22 cellular contexts compared by ENCODE assay signal in the genomic region with DNA sequence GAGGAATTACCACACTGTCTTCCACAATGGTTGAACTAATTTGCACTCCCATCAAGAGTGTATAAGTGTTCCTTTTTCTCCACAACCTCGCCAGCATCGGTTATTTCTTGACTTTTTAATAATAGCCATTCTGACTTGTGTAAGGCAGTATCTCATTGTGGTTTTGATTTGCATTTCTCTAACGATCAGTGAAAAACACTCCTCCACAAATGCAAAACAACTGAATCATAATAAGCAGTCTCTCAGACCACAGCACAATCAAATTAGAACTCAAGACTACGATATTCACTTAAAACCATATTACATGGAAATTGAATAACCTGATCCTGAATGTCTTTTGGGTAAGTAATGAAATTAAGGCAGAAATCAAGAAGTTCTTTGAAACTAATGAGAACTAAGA.
"Had no signal": no experiment of that assay in that cellular context is flagged by ENCODE, and none has a peak within 500 bp of the region (broad histone marks: within the 10 kb centered on the region; RNA-seq: fewer than 3 reads in every experiment).

No MANE protein-coding gene starts in this region.

- DNase-seq: colonic mucosa; cortex of kidney; effector CD8-positive, alpha-beta T cell; effector memory CD8-positive, alpha-beta T cell; endodermal cell; erythroblast; esophagus squamous epithelium; foreskin fibroblast; foreskin melanocyte; gastrocnemius medialis; glutamatergic neuron; head of caudate nucleus; heart right ventricle; hippocampal formation; left cardiac atrium; left lung; left ventricle myocardium superior; lower lobe of right lung; mesenchymal stem cell; mucosa of descending colon; naive thymus-derived CD4-positive, alpha-beta T cell had no signal

- ATAC-seq: effector memory CD8-positive, alpha-beta T cell; esophagus mucosa; gastrocnemius medialis; heart right ventricle; left cardiac atrium; left lung; left ventricle myocardium superior; lower lobe of right lung; mucosa of descending colon; naive thymus-derived CD4-positive, alpha-beta T cell had no signal
